Comparison of ENCODE assay signal across 14 cellular contexts in genomic region chr19:55068803-55069136, GRCh38. TPM values are rescaled to one million over a fixed set of nuclear protein-coding genes. Genes with fewer than 3 reads are reported as not detected.
DNase-seq lines count a peak whose midpoint lies in the region; ATAC-seq, FAIRE-seq and TF ChIP-seq lines count a peak whose summit lies in the region.
"Had no signal": no experiment of that assay in that cellular context is flagged by ENCODE, and none has a peak within 500 bp of the region (broad histone marks: within the 10 kb centered on the region; RNA-seq: fewer than 3 reads in every experiment).

No MANE protein-coding gene starts in this region.

- H3K4me3 ChIP-seq in HUES48 (ENCODE audit: low read depth, low read length) (peak overlapping the region; percentile 59), K562 (peak overlapping the region; percentile 42; the same call in 1 of the 2 replicates), iPS-20b (ENCODE audit: low read length) (peak overlapping the region; percentile 74), thoracic aorta (peak overlapping the region; percentile 60), HAP-1 (no peak overlapping the region)

- H3K9me1 ChIP-seq in K562 (ENCODE audit: control insufficient read depth, insufficient read depth, low read length) = no peaks in the 10 kb centered on the region

- H3K27me3 ChIP-seq in HUES48 (ENCODE audit: control insufficient read depth, insufficient read depth, low read length) = peaks cover 71% of the 10 kb centered on the region
- peaks cover 8% of the 10 kb centered on the region in 2 experiments; a peak in 4 of 5 replicates for H3K27me3 ChIP-seq in K562 (ENCODE audit: control insufficient read depth in 2 of 2, insufficient read depth in 2 of 2, low read length in 2 of 2)
- H3K27me3 ChIP-seq in iPS-20b (ENCODE audit: insufficient read depth, low read length) = peaks cover 96% of the 10 kb centered on the region
- H3K27me3 ChIP-seq in thoracic aorta (replicated peaks; ENCODE audit: insufficient read depth) = no peaks in the 10 kb centered on the region
- peaks cover 53% of the 10 kb centered on the region for H3K27me3 ChIP-seq in HAP-1 (ENCODE audit: low read depth)

- H3K9ac ChIP-seq in HUES48 (ENCODE audit: low read depth, low read length) (no peak overlapping the region), K562 (ENCODE audit: insufficient read depth in 1 of 2, low read depth in 2 of 2, low read length in 2 of 2) (peak overlapping the region in 1 of 2 experiments; percentile 77; a peak in 3 of 4 replicates), iPS-20b (ENCODE audit: low read depth, low read length) (no peak overlapping the region)

- no peak for TF ChIP-seq POLR2A in K562 (conservative IDR thresholded peaks at IDR 0.05)

- H3K79me2 ChIP-seq in K562 (ENCODE audit: control insufficient read depth, insufficient read depth, low read length) = no peaks in the 10 kb centered on the region

- H3K4me1 ChIP-seq in HUES48 (ENCODE audit: control insufficient read depth, insufficient read depth, low read length) (peaks cover 6% of the 10 kb centered on the region; the same call in 1 of the 2 replicates), K562 (replicated peaks in 1 of 2; ENCODE audit: control insufficient read depth in 2 of 2, insufficient read depth in 2 of 2, low read length in 2 of 2) (peaks cover 19 to 21% of the 10 kb centered on the region in 2 experiments), iPS-20b (ENCODE audit: insufficient read depth, low read length) (peaks cover 4% of the 10 kb centered on the region), thoracic aorta (ENCODE audit: control insufficient read depth in 1 of 2, low read depth in 2 of 2) (peaks cover 0 to 6% of the 10 kb centered on the region in 2 donors), HAP-1 (no peaks in the 10 kb centered on the region)

- intact Hi-C loops in K562 (cut with micrococcal nuclease) = no loop called here

- no peaks in the 10 kb centered on the region for H3K36me3 ChIP-seq in HUES48 (ENCODE audit: control insufficient read depth, insufficient read depth, low read length)
- no peaks in the 10 kb centered on the region for H3K36me3 ChIP-seq in K562 (ENCODE audit: control insufficient read depth, insufficient read depth, low read length)
- no peaks in the 10 kb centered on the region for H3K36me3 ChIP-seq in iPS-20b (ENCODE audit: insufficient read depth, low read depth, low read length)
- no peaks in the 10 kb centered on the region for H3K36me3 ChIP-seq in thoracic aorta
- H3K36me3 ChIP-seq in HAP-1 (replicated peaks) = no peaks in the 10 kb centered on the region
- H3K36me3 ChIP-seq: heart left ventricle had no signal

- no peaks in the 10 kb centered on the region for H4K20me1 ChIP-seq in K562 (replicated peaks; ENCODE audit: control insufficient read depth, insufficient read depth, low read length)

- TF ChIP-seq EP300 in K562 (IDR thresholded peaks at IDR 0.05; ENCODE audit: low read length) = no peak

- H3K4me2 ChIP-seq in K562 (ENCODE audit: insufficient read depth, low read length) = peak overlapping the region; percentile 86

- TF ChIP-seq RAD21 in K562 (CRISPR knock-in tag; conservative IDR thresholded peaks at IDR 0.05 in 1 of 2, IDR thresholded peaks at IDR 0.05 in 1 of 2) = no peak

- CTCF ChIA-PET in K562 (lab: Yijun Ruan, JAX; ENCODE audit: low intra/inter-chr PET ratio) = no interaction called here

- DNase-seq in K562 (ENCODE audit: extremely low read depth in 1 of 4, low spot score in 3 of 4) = no peak
- no peak for DNase-seq in thoracic aorta (ENCODE audit: low spot score)
- DNase-seq in COLO829 (ENCODE audit: low spot score) = no peak
- no peak for DNase-seq in GM10266 (ENCODE audit: extremely low spot score)
- DNase-seq in HAP-1 (ENCODE audit: low spot score in 2 of 2) = no peak
- DNase-seq: activated CD4-positive, alpha-beta T cell treated with anti-CD3 and anti-CD28 coated beads for 48 hours; activated T-cell treated with anti-CD3 and anti-CD28 coated beads, Interleukin-2, amount 50 U/mL, for 48 hours; effector memory CD8-positive, alpha-beta T cell; retina; stimulated activated naive CD4-positive, alpha-beta T cell treated with Interleukin-2 at 50 U/mL for 16 hours had no signal

- no peak for FAIRE-seq in K562 (lab: Jason Lieb, UNC)

- no peaks in the 10 kb centered on the region for H3K9me3 ChIP-seq in HUES48 (ENCODE audit: control insufficient read depth, insufficient read depth, low read length)
- H3K9me3 ChIP-seq in K562 (replicated peaks; ENCODE audit: control insufficient read depth, insufficient read depth, low read depth, low read length) = no peaks in the 10 kb centered on the region
- no peaks in the 10 kb centered on the region for H3K9me3 ChIP-seq in iPS-20b (ENCODE audit: insufficient read depth, low read depth, low read length)
- no peaks in the 10 kb centered on the region for H3K9me3 ChIP-seq in thoracic aorta
- no peaks in the 10 kb centered on the region for H3K9me3 ChIP-seq in HAP-1

- ATAC-seq in K562 (no peak), thoracic aorta (ENCODE audit: insufficient number of reproducible peaks, low FRiP score, low read depth) (no peak)

- POLR2A ChIA-PET in K562 (lab: Yijun Ruan, JAX) = interaction anchor here (0.9 to 5.9 kb wide), 2 partner anchors 12 to 13 kb away, joined by 3 to 32 read pairs; no protein-coding TSS in a partner anchor

- no TSS peak for BruUV-seq in K562 (replicated peaks; lab: Mats Ljungman, UMichigan)

- WGBS in K562 (ENCODE audit: insufficient coverage, low coverage, missing lambda C conversion rate) = 43% methylated on average over 1 of the region's 6 CpGs

- H2AFZ ChIP-seq in K562 (ENCODE audit: low read depth, low read length) = peak overlapping the region; percentile 88; the same call in 1 of the 2 replicates

- in situ Hi-C loops in K562 (cut with MboI) = no loop called here
- in situ Hi-C loops in HAP-1 (cut with MboI; ENCODE audit: low sequenced_read_pairs) = no loop called here

- H3K27ac ChIP-seq in HUES48 (ENCODE audit: low read depth, low read length) = no peak overlapping the region
- no peak overlapping the region for H3K27ac ChIP-seq in K562 (ENCODE audit: extremely low read depth, low read depth, low read length)
- H3K27ac ChIP-seq in iPS-20b (ENCODE audit: low read length) = no peak overlapping the region
- H3K27ac ChIP-seq in thoracic aorta = peak overlapping the region in 1 of 2 donors; percentile 55

- TF ChIP-seq CTCF in K562 (IDR thresholded peaks at IDR 0.05 in 2 of 3, conservative IDR thresholded peaks at IDR 0.05 in 1 of 3; ENCODE audit: insufficient read depth in 2 of 3, low read depth in 1 of 3, low read length in 3 of 3) (no peak), thoracic aorta (IDR thresholded peaks at IDR 0.05) (no peak), GM10266 (IDR thresholded peaks at IDR 0.05; ENCODE audit: control insufficient read depth, insufficient read depth, low read depth, missing control alignments) (no peak)

RNA-seq across cellular contexts. Expression of gene RDH13, which starts 5.8 kb away (rescaled TPM):
- total RNA-seq in K562 (2011; cell fraction: chromatin; rRNA removed; ENCODE audit: low replicate concordance) = 86.2 and 226 TPM in 2 replicates
- 132 and 156 TPM in 2 replicates for total RNA-seq in K562 (2011; cell fraction: nucleolus; rRNA removed)
- 101 and 114 TPM in 2 replicates for total RNA-seq in K562 (2011; cell fraction: nucleoplasm; rRNA removed)
- total RNA-seq in K562 (2014; rRNA removed) (63.2 and 78.7 TPM in 2 replicates), K562 (2014; rRNA removed; fragmentation: Illumina TruSeq; extraction: Trizol) (25.8 and 29.2 TPM in 2 replicates), K562 (2015; rRNA removed; fragmentation: Illumina TruSeq; extraction: Trizol) (41.9 and 43.3 TPM in 2 replicates), K562 (2021) (65.7 and 70.3 TPM in 2 replicates), thoracic aorta (10 to 100 TPM; 22.2 to 23.6 TPM)
- polyA plus RNA-seq in K562 (2011; rRNA removed) (23.3 and 28.6 TPM in 2 replicates), K562 (2014; fragmentation: Illumina TruSeq; extraction: Trizol) (39.5 and 44.9 TPM in 2 replicates), K562 (2014; fragmentation: Nextera tagmentation; extraction: Ambion mirVana) (1 to 10 TPM; 7.5 to 9.8 TPM), K562 (2014; rRNA removed) (51.2 and 53.8 TPM in 2 replicates)
- polyA plus RNA-seq in K562 (2011; cell fraction: cytosol; rRNA removed) = 19.8 and 50.7 TPM in 2 replicates
- 75.3 and 114 TPM in 2 replicates for polyA plus RNA-seq in K562 (2011; cell fraction: nucleus; rRNA removed)
- 36.1 and 51.9 TPM in 2 replicates for polyA plus RNA-seq in K562 (2012)
- 19.9 and 43.3 TPM in 2 replicates for polyA minus RNA-seq in K562 (2011; rRNA and poly(A)+ RNA removed)
- 18.3 and 33.0 TPM in 2 replicates for polyA minus RNA-seq in K562 (2011; cell fraction: cytosol; rRNA and poly(A)+ RNA removed)
- 32.5 and 38.9 TPM in 2 replicates for polyA minus RNA-seq in K562 (2011; cell fraction: nucleus; rRNA and poly(A)+ RNA removed)

RNA-seq across cellular contexts. Expression of gene EPS8L1, which starts 6.9 kb away (rescaled TPM):
- 21.2 and 53.9 TPM in 2 replicates for total RNA-seq in K562 (2011; cell fraction: chromatin; rRNA removed; ENCODE audit: low replicate concordance)
- total RNA-seq in K562 (2011; cell fraction: nucleolus; rRNA removed) = 25.4 and 29.5 TPM in 2 replicates
- total RNA-seq in K562 (2011; cell fraction: nucleoplasm; rRNA removed) = 24.6 and 30.8 TPM in 2 replicates
- 18.1 and 21.3 TPM in 2 replicates for total RNA-seq in K562 (2014; rRNA removed)
- 6.8 and 8.0 TPM in 2 replicates for total RNA-seq in K562 (2014; rRNA removed; fragmentation: Illumina TruSeq; extraction: Trizol)
- total RNA-seq in K562 (2015; rRNA removed; fragmentation: Illumina TruSeq; extraction: Trizol) = 9.6 and 11.5 TPM in 2 replicates
- 17.3 and 18.9 TPM in 2 replicates for total RNA-seq in K562 (2021)
- polyA plus RNA-seq in K562 (2011; rRNA removed) = 11.9 and 13.2 TPM in 2 replicates
- polyA plus RNA-seq in K562 (2011; cell fraction: cytosol; rRNA removed) = 9.1 and 15.2 TPM in 2 replicates
- polyA plus RNA-seq in K562 (2011; cell fraction: nucleus; rRNA removed) = 39.1 and 62.6 TPM in 2 replicates
- polyA plus RNA-seq in K562 (2012) = 22.7 and 23.7 TPM in 2 replicates
- 13.5 and 14.0 TPM in 2 replicates for polyA plus RNA-seq in K562 (2014; fragmentation: Illumina TruSeq; extraction: Trizol)
- under 1 TPM; 0.35 to 0.59 TPM for polyA plus RNA-seq in K562 (2014; fragmentation: Nextera tagmentation; extraction: Ambion mirVana)
- polyA plus RNA-seq in K562 (2014; rRNA removed) = 15.9 and 22.1 TPM in 2 replicates
- 3.1 and 7.7 TPM in 2 replicates for polyA minus RNA-seq in K562 (2011; rRNA and poly(A)+ RNA removed)
- 5.2 and 6.4 TPM in 2 replicates for polyA minus RNA-seq in K562 (2011; cell fraction: cytosol; rRNA and poly(A)+ RNA removed)
- 10.0 and 12.8 TPM in 2 replicates for polyA minus RNA-seq in K562 (2011; cell fraction: nucleus; rRNA and poly(A)+ RNA removed)
- 10 to 100 TPM in 1 of 2 donors, 1 to 10 TPM in 1; 5.4 to 16.3 TPM for total RNA-seq in thoracic aorta

RNA-seq across cellular contexts. Expression of gene GP6, which starts 30.7 kb away (rescaled TPM):
- total RNA-seq in K562 (2011; cell fraction: chromatin; rRNA removed; ENCODE audit: low replicate concordance) = 21.2 and 44.5 TPM in 2 replicates
- total RNA-seq in K562 (2011; cell fraction: nucleolus; rRNA removed) = 22.6 and 39.5 TPM in 2 replicates
- total RNA-seq in K562 (2011; cell fraction: nucleoplasm; rRNA removed) = 29.0 and 50.9 TPM in 2 replicates
- total RNA-seq in K562 (2014; rRNA removed) = 9.7 and 14.7 TPM in 2 replicates
- total RNA-seq in K562 (2014; rRNA removed; fragmentation: Illumina TruSeq; extraction: Trizol) = 5.7 and 7.3 TPM in 2 replicates
- 3.1 and 3.2 TPM in 2 replicates for total RNA-seq in K562 (2015; rRNA removed; fragmentation: Illumina TruSeq; extraction: Trizol)
- 13.8 and 21.1 TPM in 2 replicates for total RNA-seq in K562 (2021)
- polyA plus RNA-seq in K562 (2011; rRNA removed) = 4.6 and 15.8 TPM in 2 replicates
- 4.3 and 28.1 TPM in 2 replicates for polyA plus RNA-seq in K562 (2011; cell fraction: cytosol; rRNA removed)
- polyA plus RNA-seq in K562 (2011; cell fraction: nucleus; rRNA removed) = 3.8 and 33.4 TPM in 2 replicates
- 6.4 and 10.7 TPM in 2 replicates for polyA plus RNA-seq in K562 (2012)
- polyA plus RNA-seq in K562 (2014; fragmentation: Illumina TruSeq; extraction: Trizol) = 19.6 and 26.5 TPM in 2 replicates
- polyA plus RNA-seq in K562 (2014; fragmentation: Nextera tagmentation; extraction: Ambion mirVana) = 1 to 10 TPM; 5.4 to 5.7 TPM
- 12.4 and 17.5 TPM in 2 replicates for polyA plus RNA-seq in K562 (2014; rRNA removed)
- polyA minus RNA-seq in K562 (2011; rRNA and poly(A)+ RNA removed) = 1.9 and 8.0 TPM in 2 replicates
- 3.7 and 9.2 TPM in 2 replicates for polyA minus RNA-seq in K562 (2011; cell fraction: cytosol; rRNA and poly(A)+ RNA removed)
- 1.9 and 6.6 TPM in 2 replicates for polyA minus RNA-seq in K562 (2011; cell fraction: nucleus; rRNA and poly(A)+ RNA removed)
- total RNA-seq in thoracic aorta = not detected
- polyA plus RNA-seq: CD4-positive, alpha-beta memory T cell had no signal

RNA-seq across cellular contexts. Expression of gene PPP1R12C, which starts 48.7 kb away (rescaled TPM):
- 103 and 282 TPM in 2 replicates for total RNA-seq in K562 (2011; cell fraction: chromatin; rRNA removed; ENCODE audit: low replicate concordance)
- 185 and 189 TPM in 2 replicates for total RNA-seq in K562 (2011; cell fraction: nucleolus; rRNA removed)
- total RNA-seq in K562 (2011; cell fraction: nucleoplasm; rRNA removed) = 126 and 131 TPM in 2 replicates
- 93.5 and 119 TPM in 2 replicates for total RNA-seq in K562 (2014; rRNA removed)
- total RNA-seq in K562 (2014; rRNA removed; fragmentation: Illumina TruSeq; extraction: Trizol) = 16.3 and 21.9 TPM in 2 replicates
- 54.1 and 54.3 TPM in 2 replicates for total RNA-seq in K562 (2015; rRNA removed; fragmentation: Illumina TruSeq; extraction: Trizol)
- total RNA-seq in K562 (2021) = 89.7 and 110 TPM in 2 replicates
- polyA plus RNA-seq in K562 (2011; rRNA removed) = 31.6 and 39.7 TPM in 2 replicates
- polyA plus RNA-seq in K562 (2011; cell fraction: cytosol; rRNA removed) = 21.4 and 48.7 TPM in 2 replicates
- 238 and 450 TPM in 2 replicates for polyA plus RNA-seq in K562 (2011; cell fraction: nucleus; rRNA removed)
- 76.7 and 102 TPM in 2 replicates for polyA plus RNA-seq in K562 (2012)
- polyA plus RNA-seq in K562 (2014; fragmentation: Illumina TruSeq; extraction: Trizol) = 33.7 and 54.3 TPM in 2 replicates
- polyA plus RNA-seq in K562 (2014; fragmentation: Nextera tagmentation; extraction: Ambion mirVana) = 1 to 10 TPM; 1.8 to 2.7 TPM
- polyA plus RNA-seq in K562 (2014; rRNA removed) = 125 and 136 TPM in 2 replicates
- 5.9 and 7.7 TPM in 2 replicates for polyA minus RNA-seq in K562 (2011; rRNA and poly(A)+ RNA removed)
- polyA minus RNA-seq in K562 (2011; cell fraction: cytosol; rRNA and poly(A)+ RNA removed) = 15.9 and 20.8 TPM in 2 replicates
- polyA minus RNA-seq in K562 (2011; cell fraction: nucleus; rRNA and poly(A)+ RNA removed) = 53.1 and 57.2 TPM in 2 replicates
- total RNA-seq in thoracic aorta = 100 to 1,000 TPM; 194 to 250 TPM

Comparison
In these comparisons a context has a peak if more than half of its experiments do, and no peak if none do; other contexts are left out.
1. RNA of gene GP6, which starts 30.7 kb away (total RNA-seq): 3.1 to 50.9 TPM in K562; not detected in thoracic aorta; every median in the first group is over 4 times any median in the second.